In genomic region chr20:22746957-22747356, GRCh38 we compare ENCODE assay signal across 33 cellular contexts.
DNase-seq lines count a peak whose midpoint lies in the region; ATAC-seq, FAIRE-seq and TF ChIP-seq lines count a peak whose summit lies in the region.
"Had no signal": no experiment of that assay in that cellular context is flagged by ENCODE, and none has a peak within 500 bp of the region (broad histone marks: within the 10 kb centered on the region; RNA-seq: fewer than 3 reads in every experiment).

No MANE protein-coding gene starts in this region.

- H3K36me3 ChIP-seq in right atrium auricular region (no peaks in the 10 kb centered on the region), keratinocyte (ENCODE audit: control insufficient read depth in 2 of 2, extremely low read depth in 1 of 2, insufficient read depth in 2 of 2, low read length in 2 of 2) (no peaks in the 10 kb centered on the region)
- H3K36me3 ChIP-seq: BE2C; BLaER1; BLaER1 treated with 17β-estradiol and CSF1 and Interleukin-3, amounts not matched to agents 10 nM and 100 nM had no signal

- 81% methylated on average over 5 of the region's 5 CpGs for WGBS in right cardiac atrium

- TF ChIP-seq CTCF in right atrium auricular region (IDR thresholded peaks at IDR 0.05) (no peak), coronary artery (IDR thresholded peaks at IDR 0.05) (no peak), keratinocyte (optimal IDR thresholded peaks at IDR 0.05 in 1 of 3, IDR thresholded peaks at IDR 0.05 in 1 of 3, conservative IDR thresholded peaks at IDR 0.05 in 1 of 3; ENCODE audit: extremely low read depth in 1 of 3, insufficient read depth in 2 of 3, low read length in 3 of 3) (no peak), GM13976 (IDR thresholded peaks at IDR 0.05; ENCODE audit: borderline replicate concordance, control extremely low read depth, extremely low read depth, insufficient read depth, missing control alignments) (no peak)

- in situ Hi-C loops in GM13976 (cut with MboI; ENCODE audit: low sequenced_read_pairs, unreplicated experiment) = no loop called here

- H2AFZ ChIP-seq in keratinocyte (ENCODE audit: control insufficient read depth, low read length) = no peak overlapping the region

- no peaks in the 10 kb centered on the region for H3K4me1 ChIP-seq in right atrium auricular region
- H3K4me1 ChIP-seq in right cardiac atrium (ENCODE audit: control insufficient read depth, insufficient read depth, low read length) = no peaks in the 10 kb centered on the region
- peaks cover 26% of the 10 kb centered on the region for H3K4me1 ChIP-seq in keratinocyte (ENCODE audit: control insufficient read depth, extremely low read depth, insufficient read depth, low read length)
- H3K4me1 ChIP-seq: A549, BE2C, Caco-2 had no signal

- H3K9me3 ChIP-seq in right atrium auricular region (peaks cover 0 to 8% of the 10 kb centered on the region in 2 donors), right cardiac atrium (ENCODE audit: control insufficient read depth, low read length) (no peaks in the 10 kb centered on the region), keratinocyte (ENCODE audit: control insufficient read depth, low read depth, low read length) (peaks cover 2% of the 10 kb centered on the region)
- H3K9me3 ChIP-seq: BE2C had no signal

- H3K27me3 ChIP-seq in right atrium auricular region (no peaks in the 10 kb centered on the region), right cardiac atrium (ENCODE audit: control insufficient read depth, insufficient read depth) (no peaks in the 10 kb centered on the region), keratinocyte (ENCODE audit: control insufficient read depth, extremely low read depth, insufficient read depth, low read length) (no peaks in the 10 kb centered on the region)
- H3K27me3 ChIP-seq: BE2C; BLaER1; BLaER1 treated with 17β-estradiol and CSF1 and Interleukin-3, amounts not matched to agents 10 nM and 100 nM had no signal

- H3K27ac ChIP-seq in right atrium auricular region = no peak overlapping the region
- no peak overlapping the region for H3K27ac ChIP-seq in right cardiac atrium (ENCODE audit: low read length)
- H3K27ac ChIP-seq in coronary artery = no peak overlapping the region
- H3K27ac ChIP-seq in keratinocyte (ENCODE audit: control insufficient read depth, insufficient read depth, low read length) = no peak overlapping the region
- H3K27ac ChIP-seq: 22Rv1; A549; BLaER1; BLaER1 treated with 17β-estradiol and CSF1 and Interleukin-3, amounts not matched to agents 10 nM and 100 nM; C4-2B had no signal

- intact Hi-C loops in right cardiac atrium (cut with DNase I) = no loop called here

- H3K9ac ChIP-seq in keratinocyte (ENCODE audit: control insufficient read depth, extremely low read depth, insufficient read depth, low read length) = no peak overlapping the region
- H3K9ac ChIP-seq: BLaER1; BLaER1 treated with 17β-estradiol and CSF1 and Interleukin-3, amounts not matched to agents 10 nM and 100 nM had no signal

- no peaks in the 10 kb centered on the region for H4K20me1 ChIP-seq in keratinocyte (ENCODE audit: control insufficient read depth, extremely low read depth, insufficient read depth, low read length)
- H4K20me1 ChIP-seq: BLaER1; BLaER1 treated with 17β-estradiol and CSF1 and Interleukin-3, amounts not matched to agents 10 nM and 100 nM had no signal

- no peaks in the 10 kb centered on the region for H3K79me2 ChIP-seq in keratinocyte (ENCODE audit: control insufficient read depth, insufficient read depth, low read length)

- no peak overlapping the region for H3K4me3 ChIP-seq in right atrium auricular region
- no peak overlapping the region for H3K4me3 ChIP-seq in right cardiac atrium (ENCODE audit: low read length)
- H3K4me3 ChIP-seq in coronary artery = no peak overlapping the region
- H3K4me3 ChIP-seq in keratinocyte (ENCODE audit: control insufficient read depth in 2 of 3, extremely low read depth in 1 of 3, insufficient read depth in 2 of 3, low read depth in 1 of 3, low read length in 3 of 3) = no peak overlapping the region
- H3K4me3 ChIP-seq: A549; BLaER1; BLaER1 treated with 17β-estradiol and CSF1 and Interleukin-3, amounts not matched to agents 10 nM and 100 nM had no signal

- FAIRE-seq in keratinocyte (lab: Jason Lieb, UNC) = peak; percentile 39
- FAIRE-seq: A204.1, A549, D721Med had no signal

- ATAC-seq in right cardiac atrium = no peak
- ATAC-seq in HG02571 (IDR thresholded peaks at IDR 0.05; ENCODE audit: unreplicated experiment) = no peak
- ATAC-seq: A549; CD8-positive, alpha-beta T cell had no signal

- dilution Hi-C loops in keratinocyte (cut with MboI; ENCODE audit: extremely low pct_ligation_motif_present, low sequenced_read_pairs) = no loop called here

- H3K4me2 ChIP-seq in keratinocyte (ENCODE audit: control insufficient read depth, extremely low read depth, insufficient read depth, low read depth, low read length) = no peak overlapping the region
- H3K4me2 ChIP-seq: A549; BLaER1; BLaER1 treated with 17β-estradiol and CSF1 and Interleukin-3, amounts not matched to agents 10 nM and 100 nM had no signal

- H3K9me1 ChIP-seq in keratinocyte (ENCODE audit: control insufficient read depth, extremely low read depth, insufficient read depth, low read length) = no peaks in the 10 kb centered on the region

- DNase-seq in right atrium auricular region (ENCODE audit: low spot score) = peak; percentile 36
- no peak for DNase-seq in right cardiac atrium
- peak; percentile 57 for DNase-seq in coronary artery (ENCODE audit: low spot score)
- no peak for DNase-seq in keratinocyte (ENCODE audit: low read depth, low spot score)
- no peak for DNase-seq in GM13976 (ENCODE audit: low spot score)
- DNase-seq: 8988T; ACHN; AML-193; BE2C; C1 segment of cervical spinal cord; Caco-2; Calu3; CD4-positive, alpha-beta memory T cell; CD4-positive, alpha-beta T cell; CD4-positive, CD25-positive, alpha-beta regulatory T cell; CD8-positive, alpha-beta memory T cell; CD8-positive, alpha-beta T cell; COR-L47; DMS 273 treated with DMSO at 0.1 percent for 48 hours; DMS153; DMS53; DMS79; DMS79 treated with DMSO at 0.1 percent for 48 hours; DND-41; EL had no signal

Comparison
In these comparisons a context has a peak if more than half of its experiments do, and no peak if none do; other contexts are left out.
1. DNase-seq: peak in right atrium auricular region (single experiment) and coronary artery (single experiment); none in right cardiac atrium (0 of 3), keratinocyte (single experiment) and GM13976 (single experiment).